1 cellular context compared by ENCODE assay signal in the genomic region with DNA sequence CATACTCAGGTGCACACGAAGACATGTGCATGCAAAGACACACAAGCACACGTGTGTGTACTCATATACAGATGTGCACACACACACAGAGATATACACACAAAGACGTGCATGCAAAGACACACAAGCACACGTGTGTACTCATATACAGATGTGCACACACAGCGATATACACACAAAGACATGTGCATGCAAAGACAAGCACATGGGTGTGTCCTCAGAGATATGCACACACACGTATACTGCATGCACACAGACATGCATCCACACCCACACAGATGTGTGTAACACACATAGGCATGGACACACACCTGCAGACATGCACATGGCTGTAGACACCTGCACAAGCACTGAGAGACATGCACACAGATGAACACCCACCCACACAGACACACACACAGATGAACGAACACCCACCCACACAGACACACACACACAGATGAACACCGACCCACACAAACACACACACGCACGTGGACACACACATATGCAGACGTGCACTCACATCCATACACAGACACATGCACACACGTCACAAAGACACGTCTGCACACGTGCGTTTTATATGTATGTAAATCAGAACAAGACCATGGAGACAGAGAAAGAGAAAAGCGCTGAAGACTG.
TF ChIP-seq lines count a peak whose summit lies in the region.

No MANE protein-coding gene starts in this region.

TF ChIP-seq in WTC11, 78 proteins besides CTCF, POLR2A, EP300 and RAD21 (continued from another document):
- TF ChIP-seq, protein P1, sequence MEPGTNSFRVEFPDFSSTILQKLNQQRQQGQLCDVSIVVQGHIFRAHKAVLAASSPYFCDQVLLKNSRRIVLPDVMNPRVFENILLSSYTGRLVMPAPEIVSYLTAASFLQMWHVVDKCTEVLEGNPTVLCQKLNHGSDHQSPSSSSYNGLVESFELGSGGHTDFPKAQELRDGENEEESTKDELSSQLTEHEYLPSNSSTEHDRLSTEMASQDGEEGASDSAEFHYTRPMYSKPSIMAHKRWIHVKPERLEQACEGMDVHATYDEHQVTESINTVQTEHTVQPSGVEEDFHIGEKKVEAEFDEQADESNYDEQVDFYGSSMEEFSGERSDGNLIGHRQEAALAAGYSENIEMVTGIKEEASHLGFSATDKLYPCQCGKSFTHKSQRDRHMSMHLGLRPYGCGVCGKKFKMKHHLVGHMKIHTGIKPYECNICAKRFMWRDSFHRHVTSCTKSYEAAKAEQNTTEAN (CRISPR knock-in tag; IDR thresholded peaks at IDR 0.05): no peak
- TF ChIP-seq PRRX2 (CRISPR knock-in tag; IDR thresholded peaks at IDR 0.05) (no peak), ZNF396 (CRISPR knock-in tag; IDR thresholded peaks at IDR 0.05; ENCODE audit: borderline replicate concordance) (no peak), GRHL2 (CRISPR knock-in tag; IDR thresholded peaks at IDR 0.05; ENCODE audit: insufficient replicate concordance, severe bottlenecking) (no peak), SMAD3 (CRISPR knock-in tag; IDR thresholded peaks at IDR 0.05; ENCODE audit: borderline replicate concordance) (no peak), RELA (CRISPR knock-in tag; IDR thresholded peaks at IDR 0.05; ENCODE audit: borderline replicate concordance) (no peak), TEAD4 (CRISPR knock-in tag; IDR thresholded peaks at IDR 0.05) (no peak), MXD4 (CRISPR knock-in tag; IDR thresholded peaks at IDR 0.05; ENCODE audit: borderline replicate concordance) (no peak), CREM (CRISPR knock-in tag; IDR thresholded peaks at IDR 0.05) (no peak), ZNF671 (CRISPR knock-in tag; IDR thresholded peaks at IDR 0.05) (no peak), FOXJ3 (CRISPR knock-in tag; IDR thresholded peaks at IDR 0.05; ENCODE audit: borderline replicate concordance) (no peak)
- TF ChIP-seq, protein P2, sequence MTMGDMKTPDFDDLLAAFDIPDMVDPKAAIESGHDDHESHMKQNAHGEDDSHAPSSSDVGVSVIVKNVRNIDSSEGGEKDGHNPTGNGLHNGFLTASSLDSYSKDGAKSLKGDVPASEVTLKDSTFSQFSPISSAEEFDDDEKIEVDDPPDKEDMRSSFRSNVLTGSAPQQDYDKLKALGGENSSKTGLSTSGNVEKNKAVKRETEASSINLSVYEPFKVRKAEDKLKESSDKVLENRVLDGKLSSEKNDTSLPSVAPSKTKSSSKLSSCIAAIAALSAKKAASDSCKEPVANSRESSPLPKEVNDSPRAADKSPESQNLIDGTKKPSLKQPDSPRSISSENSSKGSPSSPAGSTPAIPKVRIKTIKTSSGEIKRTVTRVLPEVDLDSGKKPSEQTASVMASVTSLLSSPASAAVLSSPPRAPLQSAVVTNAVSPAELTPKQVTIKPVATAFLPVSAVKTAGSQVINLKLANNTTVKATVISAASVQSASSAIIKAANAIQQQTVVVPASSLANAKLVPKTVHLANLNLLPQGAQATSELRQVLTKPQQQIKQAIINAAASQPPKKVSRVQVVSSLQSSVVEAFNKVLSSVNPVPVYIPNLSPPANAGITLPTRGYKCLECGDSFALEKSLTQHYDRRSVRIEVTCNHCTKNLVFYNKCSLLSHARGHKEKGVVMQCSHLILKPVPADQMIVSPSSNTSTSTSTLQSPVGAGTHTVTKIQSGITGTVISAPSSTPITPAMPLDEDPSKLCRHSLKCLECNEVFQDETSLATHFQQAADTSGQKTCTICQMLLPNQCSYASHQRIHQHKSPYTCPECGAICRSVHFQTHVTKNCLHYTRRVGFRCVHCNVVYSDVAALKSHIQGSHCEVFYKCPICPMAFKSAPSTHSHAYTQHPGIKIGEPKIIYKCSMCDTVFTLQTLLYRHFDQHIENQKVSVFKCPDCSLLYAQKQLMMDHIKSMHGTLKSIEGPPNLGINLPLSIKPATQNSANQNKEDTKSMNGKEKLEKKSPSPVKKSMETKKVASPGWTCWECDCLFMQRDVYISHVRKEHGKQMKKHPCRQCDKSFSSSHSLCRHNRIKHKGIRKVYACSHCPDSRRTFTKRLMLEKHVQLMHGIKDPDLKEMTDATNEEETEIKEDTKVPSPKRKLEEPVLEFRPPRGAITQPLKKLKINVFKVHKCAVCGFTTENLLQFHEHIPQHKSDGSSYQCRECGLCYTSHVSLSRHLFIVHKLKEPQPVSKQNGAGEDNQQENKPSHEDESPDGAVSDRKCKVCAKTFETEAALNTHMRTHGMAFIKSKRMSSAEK (CRISPR knock-in tag; IDR thresholded peaks at IDR 0.05; ENCODE audit: borderline replicate concordance): no peak
- TF ChIP-seq, protein P3, sequence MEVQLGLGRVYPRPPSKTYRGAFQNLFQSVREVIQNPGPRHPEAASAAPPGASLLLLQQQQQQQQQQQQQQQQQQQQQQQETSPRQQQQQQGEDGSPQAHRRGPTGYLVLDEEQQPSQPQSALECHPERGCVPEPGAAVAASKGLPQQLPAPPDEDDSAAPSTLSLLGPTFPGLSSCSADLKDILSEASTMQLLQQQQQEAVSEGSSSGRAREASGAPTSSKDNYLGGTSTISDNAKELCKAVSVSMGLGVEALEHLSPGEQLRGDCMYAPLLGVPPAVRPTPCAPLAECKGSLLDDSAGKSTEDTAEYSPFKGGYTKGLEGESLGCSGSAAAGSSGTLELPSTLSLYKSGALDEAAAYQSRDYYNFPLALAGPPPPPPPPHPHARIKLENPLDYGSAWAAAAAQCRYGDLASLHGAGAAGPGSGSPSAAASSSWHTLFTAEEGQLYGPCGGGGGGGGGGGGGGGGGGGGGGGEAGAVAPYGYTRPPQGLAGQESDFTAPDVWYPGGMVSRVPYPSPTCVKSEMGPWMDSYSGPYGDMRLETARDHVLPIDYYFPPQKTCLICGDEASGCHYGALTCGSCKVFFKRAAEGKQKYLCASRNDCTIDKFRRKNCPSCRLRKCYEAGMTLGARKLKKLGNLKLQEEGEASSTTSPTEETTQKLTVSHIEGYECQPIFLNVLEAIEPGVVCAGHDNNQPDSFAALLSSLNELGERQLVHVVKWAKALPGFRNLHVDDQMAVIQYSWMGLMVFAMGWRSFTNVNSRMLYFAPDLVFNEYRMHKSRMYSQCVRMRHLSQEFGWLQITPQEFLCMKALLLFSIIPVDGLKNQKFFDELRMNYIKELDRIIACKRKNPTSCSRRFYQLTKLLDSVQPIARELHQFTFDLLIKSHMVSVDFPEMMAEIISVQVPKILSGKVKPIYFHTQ (CRISPR knock-in tag; IDR thresholded peaks at IDR 0.05): no peak
- TF ChIP-seq, protein P4, sequence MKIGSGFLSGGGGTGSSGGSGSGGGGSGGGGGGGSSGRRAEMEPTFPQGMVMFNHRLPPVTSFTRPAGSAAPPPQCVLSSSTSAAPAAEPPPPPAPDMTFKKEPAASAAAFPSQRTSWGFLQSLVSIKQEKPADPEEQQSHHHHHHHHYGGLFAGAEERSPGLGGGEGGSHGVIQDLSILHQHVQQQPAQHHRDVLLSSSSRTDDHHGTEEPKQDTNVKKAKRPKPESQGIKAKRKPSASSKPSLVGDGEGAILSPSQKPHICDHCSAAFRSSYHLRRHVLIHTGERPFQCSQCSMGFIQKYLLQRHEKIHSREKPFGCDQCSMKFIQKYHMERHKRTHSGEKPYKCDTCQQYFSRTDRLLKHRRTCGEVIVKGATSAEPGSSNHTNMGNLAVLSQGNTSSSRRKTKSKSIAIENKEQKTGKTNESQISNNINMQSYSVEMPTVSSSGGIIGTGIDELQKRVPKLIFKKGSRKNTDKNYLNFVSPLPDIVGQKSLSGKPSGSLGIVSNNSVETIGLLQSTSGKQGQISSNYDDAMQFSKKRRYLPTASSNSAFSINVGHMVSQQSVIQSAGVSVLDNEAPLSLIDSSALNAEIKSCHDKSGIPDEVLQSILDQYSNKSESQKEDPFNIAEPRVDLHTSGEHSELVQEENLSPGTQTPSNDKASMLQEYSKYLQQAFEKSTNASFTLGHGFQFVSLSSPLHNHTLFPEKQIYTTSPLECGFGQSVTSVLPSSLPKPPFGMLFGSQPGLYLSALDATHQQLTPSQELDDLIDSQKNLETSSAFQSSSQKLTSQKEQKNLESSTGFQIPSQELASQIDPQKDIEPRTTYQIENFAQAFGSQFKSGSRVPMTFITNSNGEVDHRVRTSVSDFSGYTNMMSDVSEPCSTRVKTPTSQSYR (CRISPR knock-in tag; IDR thresholded peaks at IDR 0.05): no peak
- TF ChIP-seq, protein P5, sequence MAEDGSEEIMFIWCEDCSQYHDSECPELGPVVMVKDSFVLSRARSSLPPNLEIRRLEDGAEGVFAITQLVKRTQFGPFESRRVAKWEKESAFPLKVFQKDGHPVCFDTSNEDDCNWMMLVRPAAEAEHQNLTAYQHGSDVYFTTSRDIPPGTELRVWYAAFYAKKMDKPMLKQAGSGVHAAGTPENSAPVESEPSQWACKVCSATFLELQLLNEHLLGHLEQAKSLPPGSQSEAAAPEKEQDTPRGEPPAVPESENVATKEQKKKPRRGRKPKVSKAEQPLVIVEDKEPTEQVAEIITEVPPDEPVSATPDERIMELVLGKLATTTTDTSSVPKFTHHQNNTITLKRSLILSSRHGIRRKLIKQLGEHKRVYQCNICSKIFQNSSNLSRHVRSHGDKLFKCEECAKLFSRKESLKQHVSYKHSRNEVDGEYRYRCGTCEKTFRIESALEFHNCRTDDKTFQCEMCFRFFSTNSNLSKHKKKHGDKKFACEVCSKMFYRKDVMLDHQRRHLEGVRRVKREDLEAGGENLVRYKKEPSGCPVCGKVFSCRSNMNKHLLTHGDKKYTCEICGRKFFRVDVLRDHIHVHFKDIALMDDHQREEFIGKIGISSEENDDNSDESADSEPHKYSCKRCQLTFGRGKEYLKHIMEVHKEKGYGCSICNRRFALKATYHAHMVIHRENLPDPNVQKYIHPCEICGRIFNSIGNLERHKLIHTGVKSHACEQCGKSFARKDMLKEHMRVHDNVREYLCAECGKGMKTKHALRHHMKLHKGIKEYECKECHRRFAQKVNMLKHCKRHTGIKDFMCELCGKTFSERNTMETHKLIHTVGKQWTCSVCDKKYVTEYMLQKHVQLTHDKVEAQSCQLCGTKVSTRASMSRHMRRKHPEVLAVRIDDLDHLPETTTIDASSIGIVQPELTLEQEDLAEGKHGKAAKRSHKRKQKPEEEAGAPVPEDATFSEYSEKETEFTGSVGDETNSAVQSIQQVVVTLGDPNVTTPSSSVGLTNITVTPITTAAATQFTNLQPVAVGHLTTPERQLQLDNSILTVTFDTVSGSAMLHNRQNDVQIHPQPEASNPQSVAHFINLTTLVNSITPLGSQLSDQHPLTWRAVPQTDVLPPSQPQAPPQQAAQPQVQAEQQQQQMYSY (CRISPR knock-in tag; IDR thresholded peaks at IDR 0.05): no peak
